ENCODE assay signal across 13 cellular contexts in the genomic region with DNA sequence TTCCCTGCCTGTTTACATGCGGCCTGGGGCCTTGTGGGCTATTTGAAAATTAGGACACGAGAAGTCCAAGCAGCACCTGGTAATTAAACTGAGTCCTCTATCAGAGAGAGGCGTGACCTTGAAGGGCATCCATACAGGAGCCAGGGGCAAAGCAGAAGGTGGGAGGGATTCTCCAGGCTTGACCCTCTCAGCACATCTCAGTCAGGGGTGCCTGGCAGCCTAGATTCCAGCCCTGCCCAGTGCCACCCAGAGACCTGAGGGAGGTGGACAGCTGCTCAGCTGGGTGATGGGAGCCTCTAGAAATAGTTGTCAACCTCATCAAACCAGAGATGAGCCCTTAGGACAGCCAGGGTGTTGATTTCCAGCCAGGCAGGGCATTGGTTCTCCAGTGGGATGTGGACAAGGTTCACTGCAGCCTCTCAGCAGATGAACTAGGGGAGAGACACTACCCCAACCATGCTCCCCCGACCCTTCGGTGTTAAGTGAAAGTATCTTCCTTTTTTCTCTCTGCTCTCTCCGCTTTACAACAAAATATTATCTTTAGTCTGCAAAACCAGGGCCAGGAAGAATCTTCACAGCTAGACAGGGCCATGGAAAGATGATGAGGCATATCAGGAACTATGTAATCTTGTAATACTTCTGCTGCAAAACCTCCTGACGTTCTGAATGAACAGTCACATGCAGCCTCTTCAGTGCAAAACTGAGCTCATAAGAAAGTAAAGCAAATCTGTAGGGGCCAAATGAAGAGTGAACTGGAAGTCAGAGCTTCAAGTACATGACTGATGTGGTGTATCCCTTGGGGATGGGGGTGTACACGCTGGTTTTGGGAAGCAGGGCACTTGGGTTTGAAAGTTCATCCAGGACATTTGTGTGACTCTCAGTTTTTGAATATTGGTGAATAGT. TPM values are rescaled to one million over a fixed set of nuclear protein-coding genes. Genes with fewer than 3 reads are reported as not detected.
DNase-seq lines count a peak whose midpoint lies in the region; ATAC-seq and TF ChIP-seq lines count a peak whose summit lies in the region.
"Had no signal": no experiment of that assay in that cellular context is flagged by ENCODE, and none has a peak within 500 bp of the region (broad histone marks: within the 10 kb centered on the region; RNA-seq: fewer than 3 reads in every experiment).

No MANE protein-coding gene starts in this region.

- H3K27ac ChIP-seq in Panc1 (ENCODE audit: low read length) (peak overlapping the region; percentile 14; the same call in 1 of the 2 replicates), rectal smooth muscle tissue (ENCODE audit: low read depth, low read length) (no peak overlapping the region), dorsolateral prefrontal cortex (no peak overlapping the region), mammary epithelial cell (ENCODE audit: insufficient read depth, low read depth, low read length) (no peak overlapping the region)
- H3K27ac ChIP-seq: ovary had no signal

- no peaks in the 10 kb centered on the region for H3K27me3 ChIP-seq in GM06990 (replicated peaks; ENCODE audit: control insufficient read depth, insufficient read depth, low read length)
- no peaks in the 10 kb centered on the region for H3K27me3 ChIP-seq in Panc1 (ENCODE audit: control insufficient read depth, insufficient read depth, low read length)
- H3K27me3 ChIP-seq in rectal smooth muscle tissue (ENCODE audit: control insufficient read depth, insufficient read depth, low read length) = no peaks in the 10 kb centered on the region
- H3K27me3 ChIP-seq in dorsolateral prefrontal cortex = no peaks in the 10 kb centered on the region
- no peaks in the 10 kb centered on the region for H3K27me3 ChIP-seq in mammary epithelial cell (ENCODE audit: insufficient read depth, low read length)
- H3K27me3 ChIP-seq: ovary had no signal

- H3K9me3 ChIP-seq in Panc1 (ENCODE audit: control insufficient read depth, insufficient read depth, low read depth, low read length) = no peaks in the 10 kb centered on the region
- H3K9me3 ChIP-seq in mammary epithelial cell (replicated peaks; ENCODE audit: insufficient read depth, low read length) = no peaks in the 10 kb centered on the region
- H3K9me3 ChIP-seq: ovary had no signal

- H3K4me1 ChIP-seq in Panc1 (ENCODE audit: control insufficient read depth, insufficient read depth, low read length) = peaks cover 20% of the 10 kb centered on the region
- H3K4me1 ChIP-seq in rectal smooth muscle tissue (ENCODE audit: control insufficient read depth, insufficient read depth, low read length) = peaks cover 16% of the 10 kb centered on the region
- peaks cover 20% of the 10 kb centered on the region for H3K4me1 ChIP-seq in mammary epithelial cell (ENCODE audit: insufficient read depth, low read length)

- in situ Hi-C loops in Panc1 (cut with HindIII; ENCODE audit: low pct_unique_long_range_greater_than_20kb, low sequenced_read_pairs) (no loop called here), mammary epithelial cell (cut with MboI; ENCODE audit: low sequenced_read_pairs in 2 of 2) (no loop called here)

- dilution Hi-C loops in mammary epithelial cell (cut with HindIII; ENCODE audit: low sequenced_read_pairs) = no loop called here

- peak overlapping the region; percentile 50 for H3K27ac Mint-ChIP-seq in chondrocyte (ENCODE audit: unreplicated experiment)

- BruUV-seq in Panc1 (replicated peaks; lab: Mats Ljungman, UMichigan) (no TSS peak), mammary epithelial cell (replicated peaks; lab: Mats Ljungman, UMichigan) (no TSS peak)

- no peaks in the 10 kb centered on the region for H3K79me2 ChIP-seq in mammary epithelial cell (ENCODE audit: insufficient read depth, low read length)

- H3K4me1 Mint-ChIP-seq in chondrocyte (ENCODE audit: low read depth) = peaks cover 31% of the 10 kb centered on the region

- POLR2A ChIA-PET in Panc1 (lab: Charles Lee) = no interaction called here

- H3K9ac ChIP-seq in rectal smooth muscle tissue (ENCODE audit: low read length) (no peak overlapping the region), mammary epithelial cell (ENCODE audit: insufficient read depth, low read length) (no peak overlapping the region)

- H2AFZ ChIP-seq in mammary epithelial cell (ENCODE audit: low read depth, low read length) = no peak overlapping the region

- WGBS in mammary epithelial cell (ENCODE audit: low coverage, missing lambda C conversion rate) = 100% methylated on average over 7 of the region's 8 CpGs

- H3K4me3 ChIP-seq in GM06990 (replicated peaks; ENCODE audit: low read depth, low read length) (0 out of 2 replicates have a peak overlapping the region, but pooled peaks have one; percentile 16), Panc1 (ENCODE audit: low read depth in 2 of 2, low read length in 2 of 2) (no peak overlapping the region), rectal smooth muscle tissue (ENCODE audit: low read length) (peak overlapping the region; percentile 18), dorsolateral prefrontal cortex (no peak overlapping the region), mammary epithelial cell (replicated peaks in 1 of 3; ENCODE audit: insufficient read depth in 1 of 3, low read depth in 2 of 3, low read length in 3 of 3) (no peak overlapping the region)
- H3K4me3 ChIP-seq: ovary had no signal

- no peaks in the 10 kb centered on the region for H4K20me1 ChIP-seq in mammary epithelial cell (ENCODE audit: insufficient read depth, low read length)

- H3K36me3 ChIP-seq in GM06990 (ENCODE audit: control insufficient read depth, insufficient read depth, low read length) (no peaks in the 10 kb centered on the region), Panc1 (ENCODE audit: control insufficient read depth, insufficient read depth, low read length) (no peaks in the 10 kb centered on the region), rectal smooth muscle tissue (ENCODE audit: control insufficient read depth, insufficient read depth, low read length) (no peaks in the 10 kb centered on the region), mammary epithelial cell (ENCODE audit: insufficient read depth, low read length) (no peaks in the 10 kb centered on the region)
- H3K36me3 ChIP-seq: ovary had no signal

- intact Hi-C loops in Panc1 (cut with micrococcal nuclease; ENCODE audit: unreplicated experiment) = no loop called here
- intact Hi-C loops in dorsolateral prefrontal cortex (cut with DNase I) = no loop called here
- intact Hi-C loops in mammary epithelial cell (cut with micrococcal nuclease) = no loop called here

- no peak overlapping the region for H3K4me3 Mint-ChIP-seq in chondrocyte (ENCODE audit: unreplicated experiment)

- no peak for ATAC-seq in Panc1
- ATAC-seq in HG02870 (IDR thresholded peaks at IDR 0.05; ENCODE audit: unreplicated experiment) = no peak

- DNase-seq in GM06990 (ENCODE audit: extremely low read depth, insufficient read length) = peak; percentile 38
- no peak for DNase-seq in Panc1 (ENCODE audit: low read depth, low spot score)
- no peak for DNase-seq in chondrocyte (ENCODE audit: low spot score)
- DNase-seq in dorsolateral prefrontal cortex = no peak
- no peak for DNase-seq in NCI-H1105 (lab: John Stamatoyannopoulos, UW)
- DNase-seq in mammary epithelial cell = no peak
- DNase-seq: DMS79 treated with DMSO at 0.1 percent for 48 hours, H7, NCI-H2081 treated with DMSO at 0.1 percent for 48 hours, ovary, SIG-M5 had no signal

- H3K9me3 Mint-ChIP-seq in chondrocyte (ENCODE audit: low read depth) = no peaks in the 10 kb centered on the region

- CTCF ChIA-PET in Panc1 (lab: Charles Lee) = no interaction called here
- CTCF ChIA-PET in mammary epithelial cell (lab: Charles Lee; ENCODE audit: low non-redundant PET) = no interaction called here

- no peaks in the 10 kb centered on the region for H3K36me3 Mint-ChIP-seq in chondrocyte (ENCODE audit: low read depth)

- H3K27me3 Mint-ChIP-seq in chondrocyte (ENCODE audit: low read depth) = no peaks in the 10 kb centered on the region

- no peak overlapping the region for H3K4me2 ChIP-seq in mammary epithelial cell (ENCODE audit: insufficient read depth, low read depth, low read length)

- TF ChIP-seq CTCF in GM06990 (IDR thresholded peaks at IDR 0.05; ENCODE audit: insufficient read depth, low read length, poor library complexity, severe bottlenecking) (no peak), Panc1 (IDR thresholded peaks at IDR 0.05) (no peak), chondrocyte (IDR thresholded peaks at IDR 0.05) (no peak), dorsolateral prefrontal cortex (IDR thresholded peaks at IDR 0.05 in 54 of 56, conservative IDR thresholded peaks at IDR 0.05 in 2 of 56; ENCODE audit: low read depth in 1 of 56, partially characterized antibody in 56 of 56) (no peak), mammary epithelial cell (conservative IDR thresholded peaks at IDR 0.05 in 1 of 2, IDR thresholded peaks at IDR 0.05 in 1 of 2; ENCODE audit: extremely low read depth in 1 of 2, insufficient read depth in 1 of 2, low read depth in 1 of 2, low read length in 2 of 2) (no peak)

RNA-seq across cellular contexts. Expression of gene ATP5PO, which starts 35.9 kb away (rescaled TPM):
- 190 TPM for total RNA-seq in Panc1 (2021; ENCODE audit: unreplicated experiment)
- 219 TPM for polyA plus RNA-seq in Panc1 (2012; ENCODE audit: insufficient read length)
- 129 to 131 TPM (median 131 TPM) in 3 replicates for total RNA-seq in chondrocyte
- total RNA-seq in dorsolateral prefrontal cortex = 100 to 1,000 TPM; 104 to 254 (median 186) TPM
- total RNA-seq in mammary epithelial cell = 100 to 1,000 TPM in 1 of 2 donors, 10 to 100 TPM in 1; 84.7 to 157 TPM
- polyA plus RNA-seq in mammary epithelial cell = 218 TPM
- polyA minus RNA-seq in mammary epithelial cell = 150 TPM

Comparison
In these comparisons a context has a peak if more than half of its experiments do, and no peak if none do; other contexts are left out.
1. H3K4me3 ChIP-seq: peak in GM06990 (single experiment) and rectal smooth muscle tissue (single experiment); none in Panc1 (0 of 2), dorsolateral prefrontal cortex (0 of 59) and mammary epithelial cell (0 of 3).